16 cellular contexts compared by ENCODE assay signal in genomic region chr2:180675170-180675569, GRCh38.
DNase-seq lines count a peak whose midpoint lies in the region; ATAC-seq, FAIRE-seq and TF ChIP-seq lines count a peak whose summit lies in the region.
"Had no signal": no experiment of that assay in that cellular context is flagged by ENCODE, and none has a peak within 500 bp of the region (broad histone marks: within the 10 kb centered on the region; RNA-seq: fewer than 3 reads in every experiment).

No MANE protein-coding gene starts in this region.

- peak overlapping the region; percentile 38 for H2AFZ ChIP-seq in mammary epithelial cell (ENCODE audit: low read depth, low read length)

- intact Hi-C loops in mammary epithelial cell (cut with micrococcal nuclease) (no loop called here), left colon (cut with DNase I, micrococcal nuclease) (no loop called here)

- no peak overlapping the region for H3K4me3 ChIP-seq in mammary epithelial cell (replicated peaks in 1 of 3; ENCODE audit: insufficient read depth in 1 of 3, low read depth in 2 of 3, low read length in 3 of 3)
- H3K4me3 ChIP-seq: SJSA1 had no signal

- H3K27me3 ChIP-seq in mammary epithelial cell (ENCODE audit: insufficient read depth, low read length), result no peaks in the 10 kb centered on the region
- H3K27me3 ChIP-seq: SJSA1 had no signal

- no peaks in the 10 kb centered on the region for H4K20me1 ChIP-seq in mammary epithelial cell (ENCODE audit: insufficient read depth, low read length)

- dilution Hi-C loops in mammary epithelial cell (cut with HindIII; ENCODE audit: low sequenced_read_pairs), result no loop called here

- no TSS peak for BruUV-seq in mammary epithelial cell (replicated peaks; lab: Mats Ljungman, UMichigan)

- DNase-seq in H54 (ENCODE audit: insufficient read length, low spot score), result no peak
- DNase-seq in NCI-H146 (lab: John Stamatoyannopoulos, UW), result peak; percentile 52
- peak; percentile 39 for DNase-seq in mammary epithelial cell
- no peak for DNase-seq in left colon
- DNase-seq in COLO829 (ENCODE audit: low spot score), result no peak
- DNase-seq in HUDEP-2 (lab: John Stamatoyannopoulos, UW; ENCODE audit: unreplicated experiment in 76 of 76), result no peak
- DNase-seq in superior temporal gyrus (ENCODE audit: extremely low spot score), result no peak
- DNase-seq: KBM-7; NCI-H1694 treated with DMSO at 0.1 percent for 48 hours; NCI-H2107; NCI-H226; NCI-H524 treated with DMSO at 0.1 percent for 48 hours; NK-92 treated with Interleukin-12 subunit alpha and Interleukin-12 subunit beta, amount 100 ng/mL, for 24 hours; T-helper 2 cell had no signal

- in situ Hi-C loops in mammary epithelial cell (cut with MboI; ENCODE audit: low sequenced_read_pairs in 2 of 2), result no loop called here

- TF ChIP-seq CTCF in mammary epithelial cell (conservative IDR thresholded peaks at IDR 0.05 in 1 of 2, IDR thresholded peaks at IDR 0.05 in 1 of 2; ENCODE audit: extremely low read depth in 1 of 2, insufficient read depth in 1 of 2, low read depth in 1 of 2, low read length in 2 of 2), result no peak

- H3K4me1 ChIP-seq in mammary epithelial cell (ENCODE audit: insufficient read depth, low read length), result peaks cover 28% of the 10 kb centered on the region
- H3K4me1 ChIP-seq: SJSA1 had no signal

- no peak overlapping the region for H3K9ac ChIP-seq in mammary epithelial cell (ENCODE audit: insufficient read depth, low read length)

- ATAC-seq in left colon, result peak; percentile 55
- no peak for ATAC-seq in GM18907 (IDR thresholded peaks at IDR 0.05; ENCODE audit: unreplicated experiment)

- CTCF ChIA-PET in mammary epithelial cell (lab: Charles Lee; ENCODE audit: low non-redundant PET), result no interaction called here

- no peak overlapping the region for H3K4me2 ChIP-seq in mammary epithelial cell (ENCODE audit: insufficient read depth, low read depth, low read length)

- WGBS in mammary epithelial cell (ENCODE audit: low coverage, missing lambda C conversion rate), result 13% methylated on average over 1 of the region's 1 CpG

- H3K36me3 ChIP-seq in mammary epithelial cell (ENCODE audit: insufficient read depth, low read length), result no peaks in the 10 kb centered on the region
- H3K36me3 ChIP-seq: SJSA1 had no signal

- H3K79me2 ChIP-seq in mammary epithelial cell (ENCODE audit: insufficient read depth, low read length), result no peaks in the 10 kb centered on the region

- H3K9me3 ChIP-seq in mammary epithelial cell (replicated peaks; ENCODE audit: insufficient read depth, low read length), result no peaks in the 10 kb centered on the region
- H3K9me3 ChIP-seq: SJSA1 had no signal

- H3K27ac ChIP-seq in mammary epithelial cell (ENCODE audit: insufficient read depth, low read depth, low read length), result no peak overlapping the region
- H3K27ac ChIP-seq: SJSA1 had no signal

- peak; percentile 85 for FAIRE-seq in H54 (lab: Jason Lieb, UNC)

- TF ChIP-seq POLR2A in H54 (IDR thresholded peaks at IDR 0.05; ENCODE audit: low read depth, low read length), result no peak

Comparison
In these comparisons a context has a peak if more than half of its experiments do, and no peak if none do; other contexts are left out.
1. DNase-seq: peak in NCI-H146 (single experiment) and mammary epithelial cell (single experiment); none in H54 (single experiment), left colon (0 of 2), COLO829 (single experiment), HUDEP-2 (0 of 76) and superior temporal gyrus (single experiment).